In the genomic region with DNA sequence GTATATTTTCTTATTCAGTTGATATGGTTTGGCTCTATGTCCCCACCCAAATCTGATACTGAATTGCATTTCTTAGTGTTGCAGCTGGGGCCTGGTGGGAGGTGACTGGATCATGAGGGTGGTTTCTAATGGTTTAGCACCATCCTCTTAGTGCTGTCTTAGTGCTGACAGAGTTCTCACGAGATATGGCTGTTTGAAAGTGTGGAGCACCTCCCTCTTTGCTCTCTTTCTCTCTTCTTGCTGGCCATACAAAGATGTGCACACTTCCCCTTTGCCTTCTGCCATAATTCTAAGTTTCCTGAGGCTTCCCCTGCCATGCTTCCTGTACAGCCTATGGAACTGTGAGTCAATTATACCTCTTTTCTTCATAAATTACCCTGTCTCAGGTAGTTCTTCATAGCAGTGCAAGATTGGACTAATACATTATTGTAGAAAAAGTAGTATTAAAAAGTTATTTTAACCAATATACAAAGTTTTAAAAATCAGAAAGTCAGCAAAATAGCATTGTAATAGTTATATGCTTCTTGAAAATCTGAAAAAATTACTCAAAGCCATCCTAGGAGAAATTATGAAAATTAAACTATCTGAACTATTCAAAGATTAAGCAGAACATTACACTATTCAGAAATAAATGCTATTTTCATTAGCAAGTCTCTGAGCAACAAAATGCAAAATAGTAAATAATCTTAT, we compare ENCODE assay signal across 1 cellular context.
TF ChIP-seq lines count a peak whose summit lies in the region.

No MANE protein-coding gene starts in this region.

TF ChIP-seq in GM12878, 131 proteins besides CTCF, POLR2A, EP300 and RAD21:
- TF ChIP-seq REST (IDR thresholded peaks at IDR 0.05; ENCODE audit: low read depth, low read length) (no peak), MEF2A (IDR thresholded peaks at IDR 0.05; ENCODE audit: insufficient read depth, low read depth, low read length) (no peak), EED (IDR thresholded peaks at IDR 0.05; ENCODE audit: low read depth) (no peak), IRF4 (IDR thresholded peaks at IDR 0.05; ENCODE audit: low read depth, low read length) (no peak), CREB1 (IDR thresholded peaks at IDR 0.05; ENCODE audit: low read depth) (no peak), NFXL1 (IDR thresholded peaks at IDR 0.05; ENCODE audit: borderline replicate concordance) (no peak)
